ENCODE assay signal across 17 cellular contexts in genomic region chr17:57888311-57889216, GRCh38. TPM values are rescaled to one million over a fixed set of nuclear protein-coding genes. Genes with fewer than 3 reads are reported as not detected.
DNase-seq lines count a peak whose midpoint lies in the region; ATAC-seq, FAIRE-seq and TF ChIP-seq lines count a peak whose summit lies in the region.
"Had no signal": no experiment of that assay in that cellular context is flagged by ENCODE, and none has a peak within 500 bp of the region (broad histone marks: within the 10 kb centered on the region; RNA-seq: fewer than 3 reads in every experiment).

No MANE protein-coding gene starts in this region.

- H3K4me3 Mint-ChIP-seq in glutamatergic neuron (ENCODE audit: unreplicated experiment), result peak overlapping the region; percentile 45
- H3K4me3 Mint-ChIP-seq: activated CD4-positive, alpha-beta memory T cell treated with anti-CD3 and anti-CD28 coated beads, Interleukin-2, amount 10 ng/mL, durations not matched to agents 7 days and 5 days; activated naive CD8-positive, alpha-beta T cell had no signal

- intact Hi-C loops in sigmoid colon (cut with DNase I), result no loop called here

- peaks cover 19% of the 10 kb centered on the region for H3K27me3 Mint-ChIP-seq in glutamatergic neuron (ENCODE audit: unreplicated experiment)
- H3K27me3 Mint-ChIP-seq: activated naive CD8-positive, alpha-beta T cell had no signal

- TF ChIP-seq POLR2A in A549 (IDR thresholded peaks at IDR 0.05; ENCODE audit: low read length) (no peak), sigmoid colon (IDR thresholded peaks at IDR 0.05) (no peak)

- H3K27ac ChIP-seq in A549 (peak overlapping the region; percentile 92 to 96), sigmoid colon (peak overlapping the region; percentile 97 to 100 (median 98))
- H3K27ac ChIP-seq: VCaP had no signal

- H3K4me3 ChIP-seq in A549 (no peak overlapping the region), sigmoid colon (no peak overlapping the region)

- H3K9me3 ChIP-seq in A549 (no peaks in the 10 kb centered on the region), sigmoid colon (no peaks in the 10 kb centered on the region)

- 92% methylated on average over 12 of the region's 12 CpGs for WGBS in A549 (ENCODE audit: missing lambda C conversion rate)
- 85 to 90% methylated on average over 12 of the region's 12 CpGs for WGBS in sigmoid colon, 2 donors

- DNase-seq in A549 (ENCODE audit: low read depth in 1 of 2, low spot score in 1 of 2) (no peak), NCI-H82 (lab: John Stamatoyannopoulos, UW) (peak; percentile 74), glutamatergic neuron (no peak), sigmoid colon (peak; percentile 79), AG20443 (ENCODE audit: low spot score) (no peak), D721Med (ENCODE audit: insufficient read length, low spot score) (no peak), OCI-M1 (lab: John Stamatoyannopoulos, UW) (no peak)
- no peak for DNase-seq in activated CD4-positive, alpha-beta T cell treated with anti-CD3 and anti-CD28 coated beads for 48 hours
- DNase-seq: activated CD4-positive, alpha-beta memory T cell treated with anti-CD3 and anti-CD28 coated beads, Interleukin-2, amount 10 ng/mL, durations not matched to agents 7 days and 5 days; activated T-cell treated with anti-CD3 and anti-CD28 coated beads, Interleukin-2, amount 50 U/mL, for 48 hours; islet precursor cell; NCI-H1436 treated with DMSO at 0.1 percent for 48 hours; NCI-H2227 treated with DMSO at 0.1 percent for 48 hours had no signal

- peaks cover 5% of the 10 kb centered on the region for H3K9me3 Mint-ChIP-seq in glutamatergic neuron (ENCODE audit: unreplicated experiment)
- H3K9me3 Mint-ChIP-seq: activated CD4-positive, alpha-beta memory T cell treated with anti-CD3 and anti-CD28 coated beads, Interleukin-2, amount 10 ng/mL, durations not matched to agents 7 days and 5 days had no signal

- ATAC-seq in A549, result no peak

- H3K36me3 ChIP-seq in sigmoid colon, result peaks cover 0 to 13% (median 9%) of the 10 kb centered on the region in 4 donors

- FAIRE-seq in A549 (lab: Jason Lieb, UNC) (no peak), D721Med (lab: Jason Lieb, UNC) (no peak)
- FAIRE-seq: bronchial epithelial cell, GM19239 had no signal

- TF ChIP-seq CTCF in A549 (IDR thresholded peaks at IDR 0.05), result no peak
- TF ChIP-seq CTCF in glutamatergic neuron (IDR thresholded peaks at IDR 0.05; ENCODE audit: partially characterized antibody, unreplicated experiment), result no peak
- TF ChIP-seq CTCF in sigmoid colon (IDR thresholded peaks at IDR 0.05), result no peak
- TF ChIP-seq CTCF in D721Med (IDR thresholded peaks at IDR 0.05; ENCODE audit: insufficient read depth, missing control alignments), result no peak

- TF ChIP-seq EP300 in A549 (IDR thresholded peaks at IDR 0.05), result no peak
- no peak for TF ChIP-seq EP300 in sigmoid colon (IDR thresholded peaks at IDR 0.05)

- CTCF ChIA-PET in A549 (lab: Yijun Ruan, JAX), result interaction anchor here (0.6 to 48.7 kb wide), 9 partner anchors 6 to 112 kb away, joined by 3 to 1377 read pairs (median 70); partner anchors contain the start of genes CUEDC1, MRPS23, SRSF1 and VEZF1

- H3K27me3 ChIP-seq in sigmoid colon, result no peaks in the 10 kb centered on the region

- POLR2A ChIA-PET in A549 (lab: Yijun Ruan, JAX), result interaction anchor here (0.5 to 0.9 kb wide), 3 partner anchors 11 to 194 kb away, joined by 3 to 4 read pairs (median 3); no protein-coding TSS in a partner anchor

- peak overlapping the region; percentile 64; the same call in 1 of the 3 replicates for H3K4me2 ChIP-seq in A549

- peaks cover 5% of the 10 kb centered on the region for H3K36me3 Mint-ChIP-seq in glutamatergic neuron (ENCODE audit: unreplicated experiment)
- H3K36me3 Mint-ChIP-seq: activated naive CD8-positive, alpha-beta T cell had no signal

- H3K4me1 Mint-ChIP-seq in glutamatergic neuron (ENCODE audit: low read depth, unreplicated experiment), result peaks cover 34% of the 10 kb centered on the region

- peak overlapping the region; percentile 21 for H3K27ac Mint-ChIP-seq in glutamatergic neuron (ENCODE audit: unreplicated experiment)
- H3K27ac Mint-ChIP-seq: activated CD4-positive, alpha-beta memory T cell treated with anti-CD3 and anti-CD28 coated beads, Interleukin-2, amount 10 ng/mL, durations not matched to agents 7 days and 5 days; activated naive CD8-positive, alpha-beta T cell had no signal

- H3K4me1 ChIP-seq in A549 (peaks cover 54% of the 10 kb centered on the region), sigmoid colon (peaks cover 0 to 67% (median 65%) of the 10 kb centered on the region in 4 donors)

- no peak for TF ChIP-seq RAD21 in A549 (conservative IDR thresholded peaks at IDR 0.05 in 1 of 2, IDR thresholded peaks at IDR 0.05 in 1 of 2)

TF ChIP-seq in A549, 52 proteins besides CTCF, POLR2A, EP300 and RAD21:
- TF ChIP-seq POLR2AphosphoS2 (conservative IDR thresholded peaks at IDR 0.05; ENCODE audit: low read length), result no peak
- TF ChIP-seq FOSL2 (IDR thresholded peaks at IDR 0.05), result no peak
- TF ChIP-seq FOSL2 (CRISPR knock-in tag; IDR thresholded peaks at IDR 0.05), result no peak
- no peak for TF ChIP-seq HDAC2 (IDR thresholded peaks at IDR 0.05)
- no peak for TF ChIP-seq ATOH8 (CRISPR knock-in tag; IDR thresholded peaks at IDR 0.05; ENCODE audit: low read depth)
- TF ChIP-seq CEBPB (IDR thresholded peaks at IDR 0.05), result no peak
- no peak for TF ChIP-seq SREBF2 (IDR thresholded peaks at IDR 0.05)
- TF ChIP-seq HMGXB4 (CRISPR knock-in tag; IDR thresholded peaks at IDR 0.05; ENCODE audit: borderline replicate concordance), result no peak

RNA-seq across cellular contexts. Expression of gene MRPS23, which starts 38.7 kb away (rescaled TPM):
- polyA plus RNA-seq in A549 (2011; rRNA removed) (73.2 and 110 TPM in 2 replicates), A549 (2017; fragmentation: RNase III; extraction: RNeasy Plus Mini Kit Qiagen cat#74134 plus additional on column Dnase treatment) (140 to 164 TPM (median 153 TPM) in 3 replicates), sigmoid colon (10 to 100 TPM; 16.6 to 43.9 (median 17.4) TPM)
- polyA plus RNA-seq in A549 (2012; cell fraction: cytosol; rRNA removed), result 96.6 and 104 TPM in 2 replicates
- polyA plus RNA-seq in A549 (2012; cell fraction: nucleus; rRNA removed), result 45.7 and 49.9 TPM in 2 replicates
- 36.4 and 52.6 TPM in 2 replicates for polyA minus RNA-seq in A549 (2011; rRNA and poly(A)+ RNA removed)
- total RNA-seq in glutamatergic neuron (ENCODE audit: unreplicated experiment) (50.0 TPM), sigmoid colon (10 to 100 TPM in 3 of 4 donors, 1 to 10 TPM in 1; 9.5 to 15.1 (median 13.3) TPM)

Comparison
In these comparisons a context has a peak if more than half of its experiments do, and no peak if none do; other contexts are left out.
1. DNase-seq: peak in NCI-H82 (single experiment) and sigmoid colon (single experiment); none in A549 (0 of 2), glutamatergic neuron (single experiment), activated CD4-positive, alpha-beta T cell treated with anti-CD3 and anti-CD28 coated beads for 48 hours (single experiment), AG20443 (single experiment), D721Med (single experiment) and OCI-M1 (single experiment).